26 cellular contexts compared by ENCODE assay signal in genomic region chr9:129365196-129365595, GRCh38.
"Had no signal": no experiment of that assay in that cellular context is flagged by ENCODE, and none has a peak within 500 bp of the region (broad histone marks: within the 10 kb centered on the region; RNA-seq: fewer than 3 reads in every experiment).

No MANE protein-coding gene starts in this region.

- H3K4me3 Mint-ChIP-seq: dendritic cell treated with granulocyte-macrophage colony-stimulating factor and Interleukin-4, amounts not matched to agents 40 ng/mL and 50 ng/mL, for 4 days; neural crest cell had no signal

- H3K9me3 ChIP-seq: transverse colon had no signal

- H3K36me3 ChIP-seq: ascending aorta, cardiac muscle cell, right atrium auricular region, transverse colon, uterus had no signal

- H3K4me3 ChIP-seq: ascending aorta, cardiac muscle cell, lung, right atrium auricular region, transverse colon, uterus had no signal

- ATAC-seq: foreskin keratinocyte had no signal

- H3K27ac ChIP-seq: ascending aorta, cardiac muscle cell, foreskin keratinocyte, right atrium auricular region, transverse colon, uterus, VCaP had no signal

- H3K27ac Mint-ChIP-seq: progenitor cell of endocrine pancreas had no signal

- H3K27me3 Mint-ChIP-seq: progenitor cell of endocrine pancreas had no signal

- DNase-seq: activated CD4-positive, alpha-beta T cell treated with anti-CD3 and anti-CD28 coated beads, Interleukin-2, amount 50 U/mL, for 1 hour; activated CD4-positive, CD25-positive, alpha-beta regulatory T cell treated with anti-CD3 and anti-CD28 coated beads, Interleukin-2, amount 50 U/mL, for 72 hours; activated CD8-positive, alpha-beta memory T cell treated with anti-CD3 and anti-CD28 coated beads for 24 hours; activated CD8-positive, alpha-beta memory T cell treated with anti-CD3 and anti-CD28 coated beads, Interleukin-2, amount 50 U/mL, for 48 hours; activated effector memory CD4-positive, alpha-beta T cell treated with Interleukin-2 at 50 U/mL for 16 hours; activated naive CD4-positive, alpha-beta T cell treated with anti-CD3 and anti-CD28 coated beads, Interleukin-2, amount 50 U/mL, for 16 hours; activated T-cell treated with anti-CD3 and anti-CD28 coated beads, Interleukin-2, amount 50 U/mL, for 48 hours; effector CD8-positive, alpha-beta T cell; foreskin keratinocyte; hypothalamus; islet precursor cell; stimulated activated CD4-positive, alpha-beta T cell treated with anti-CD3 and anti-CD28 coated beads, Interleukin-12 subunit alpha, Interleukin-12 subunit beta, amount 100 ng/mL, for 4 hours; stimulated activated CD4-positive, alpha-beta T cell treated with anti-CD3 and anti-CD28 coated beads, Interleukin-1b, Interleukin-23, amount 100 ng/mL, for 48 hours; stimulated activated CD8-positive, alpha-beta memory T cell treated with anti-CD3 and anti-CD28 coated beads, Interleukin-4, amount 100 ng/mL, for 48 hours; stimulated activated naive CD4-positive, alpha-beta T cell treated with Interleukin-2 at 50 U/mL for 16 hours; T-helper 2 cell; transverse colon; uterus had no signal

- H3K27me3 ChIP-seq: ascending aorta, cardiac muscle cell, foreskin keratinocyte, right atrium auricular region, transverse colon, uterus had no signal

- H3K4me1 ChIP-seq: ascending aorta, right atrium auricular region, transverse colon, uterus had no signal
